In genomic region chr5:133287500-133287899, GRCh38 we compare ENCODE assay signal across 8 cellular contexts.
A peak's percentile ranks its signal among the peaks of the same experiment; 100 is the strongest.
DNase-seq lines count a peak whose midpoint lies in the region; ATAC-seq and TF ChIP-seq lines count a peak whose summit lies in the region.

No MANE protein-coding gene starts in this region.

- H3K27me3 Mint-ChIP-seq in brain: no peaks in the 10 kb centered on the region

- H3K27ac Mint-ChIP-seq in brain: peak overlapping the region in 1 of 5 experiments; percentile 74

- ATAC-seq in left ventricle myocardium superior: no peak
- ATAC-seq in GM21423 (IDR thresholded peaks at IDR 0.05; ENCODE audit: unreplicated experiment): no peak
- ATAC-seq in HG02763 (IDR thresholded peaks at IDR 0.05; ENCODE audit: unreplicated experiment): no peak

- no peaks in the 10 kb centered on the region for H3K9me3 Mint-ChIP-seq in brain

- no peak overlapping the region for H3K27ac ChIP-seq in left ventricle myocardium inferior (replicated peaks)

- H3K4me3 Mint-ChIP-seq in brain: no peak overlapping the region

- DNase-seq in left ventricle myocardium inferior (no peak), left ventricle myocardium superior (no peak), RPMI8226 (peak; percentile 67), myocyte (ENCODE audit: low read depth) (peak; percentile 54), NCI-H187 (lab: John Stamatoyannopoulos, UW) (no peak)

- peaks cover 8% of the 10 kb centered on the region for H3K27me3 ChIP-seq in left ventricle myocardium inferior (ENCODE audit: low read depth)

- H3K36me3 Mint-ChIP-seq in brain: no peaks in the 10 kb centered on the region

- H3K9me3 ChIP-seq in left ventricle myocardium inferior (replicated peaks): no peaks in the 10 kb centered on the region

- H3K4me3 ChIP-seq in left ventricle myocardium inferior: no peak overlapping the region

- intact Hi-C loops in left ventricle myocardium inferior (cut with micrococcal nuclease): no loop called here
- intact Hi-C loops in left ventricle myocardium superior (cut with micrococcal nuclease): no loop called here

- no peaks in the 10 kb centered on the region for H3K36me3 ChIP-seq in left ventricle myocardium inferior

- peaks cover 15% of the 10 kb centered on the region for H3K4me1 Mint-ChIP-seq in brain

- TF ChIP-seq CTCF in left ventricle myocardium inferior (IDR thresholded peaks at IDR 0.05; ENCODE audit: borderline replicate concordance) (peak; percentile 38), brain (conservative IDR thresholded peaks at IDR 0.05) (peak; percentile 61 to 66)

- H3K4me1 ChIP-seq in left ventricle myocardium inferior: peaks cover 15% of the 10 kb centered on the region

Comparison
In these comparisons a context has a peak if more than half of its experiments do, and no peak if none do; other contexts are left out.
1. DNase-seq: peak in RPMI8226 (single experiment) and myocyte (single experiment); none in left ventricle myocardium inferior (single experiment), left ventricle myocardium superior (single experiment) and NCI-H187 (0 of 2).